ENCODE assay signal across 13 cellular contexts in the genomic region with DNA sequence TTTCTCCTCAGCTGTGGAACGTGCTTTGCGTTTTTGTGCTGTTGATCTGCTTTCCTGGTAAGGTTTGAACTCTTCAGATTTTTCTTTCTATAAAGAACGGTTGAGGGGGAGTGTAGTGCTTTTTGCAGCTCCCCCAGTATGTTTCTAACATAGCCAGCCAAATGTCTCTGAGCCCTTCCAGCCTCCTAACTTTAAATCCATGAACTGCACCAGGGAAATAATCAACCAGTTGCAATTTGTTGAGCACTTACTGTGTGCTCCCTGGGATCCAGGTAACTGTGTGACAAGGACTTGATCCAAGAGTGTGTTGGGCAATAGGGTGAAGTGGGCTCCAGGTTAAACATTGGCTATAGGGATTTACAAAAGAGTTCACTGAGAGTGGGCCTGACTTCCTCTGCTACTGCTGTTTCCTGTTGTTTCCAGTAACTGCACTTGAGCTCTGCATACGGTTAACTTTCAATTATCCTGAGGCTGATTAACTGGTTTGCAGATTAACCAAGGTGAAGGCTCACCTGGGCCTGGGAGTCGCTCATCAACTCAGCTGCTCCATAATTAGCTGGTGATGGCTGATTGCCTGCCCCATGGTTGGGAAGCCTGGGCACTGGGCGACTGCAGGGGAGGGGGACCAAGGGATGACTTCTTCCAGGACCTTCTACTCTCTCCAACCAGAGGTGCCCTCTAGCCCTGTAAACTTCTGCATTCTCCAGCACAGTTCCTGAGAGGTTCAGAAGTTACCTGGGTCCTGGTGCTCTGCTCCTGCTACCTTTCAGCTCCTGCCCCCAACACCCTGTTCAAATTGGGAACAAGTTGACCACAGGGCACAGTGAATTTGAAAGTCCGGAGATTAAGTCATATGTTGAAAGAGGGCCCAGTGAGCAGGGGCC. TPM values are rescaled to one million over a fixed set of nuclear protein-coding genes. Genes with fewer than 3 reads are reported as not detected.
DNase-seq lines count a peak whose midpoint lies in the region; ATAC-seq and TF ChIP-seq lines count a peak whose summit lies in the region.
"Had no signal": no experiment of that assay in that cellular context is flagged by ENCODE, and none has a peak within 500 bp of the region (broad histone marks: within the 10 kb centered on the region; RNA-seq: fewer than 3 reads in every experiment).

No MANE protein-coding gene starts in this region.

- peak; percentile 65 for DNase-seq in activated CD4-positive, alpha-beta T cell treated with anti-CD3 and anti-CD28 coated beads, Interleukin-2, amount 10 ng/mL, durations not matched to agents 24 days and 14 days
- no peak for DNase-seq in activated CD4-positive, alpha-beta T cell treated with anti-CD3 and anti-CD28 coated beads, Interleukin-2, amount 50 U/mL, for 1 hour
- DNase-seq in adrenal gland (no peak), tibial artery (no peak), SKM-1 treated with dmso at 0.1 percent for 144 hours (lab: John Stamatoyannopoulos, UW; ENCODE audit: unreplicated experiment) (no peak)
- no peak for DNase-seq in T-helper 2 cell treated with Interferon-gamma antibody and Interleukin-4, amounts not matched to agents 5 μg/mL and 100 μg/mL, for 36 hours (ENCODE audit: low spot score)
- DNase-seq: ACHN, DND-41, KBM-7, NCI-H2171, WERI-Rb-1 had no signal

- WGBS in adrenal gland, 4 donors: 80 to 92% (median 82%) methylated on average over 7 of the region's 7 CpGs
- WGBS in liver: 27% methylated on average over 7 of the region's 7 CpGs

- H3K9ac ChIP-seq in liver (ENCODE audit: low read depth in 1 of 2, low read length in 2 of 2): peak overlapping the region in 1 of 2 donors; percentile 87

- intact Hi-C loops in activated CD4-positive, alpha-beta T cell treated with anti-CD3 and anti-CD28 coated beads, Interleukin-2, amount 10 ng/mL, durations not matched to agents 24 days and 14 days (cut with micrococcal nuclease): no loop called here
- intact Hi-C loops in adrenal gland (cut with DNase I): no loop called here
- intact Hi-C loops in tibial artery (cut with DNase I; ENCODE audit: low total_unique reads): no loop called here

- H3K9me3 ChIP-seq in adrenal gland (replicated peaks in 1 of 3) (no peaks in the 10 kb centered on the region), liver (ENCODE audit: control insufficient read depth in 4 of 4, low read length in 3 of 4) (no peaks in the 10 kb centered on the region), tibial artery (no peaks in the 10 kb centered on the region)

- TF ChIP-seq CTCF in adrenal gland (IDR thresholded peaks at IDR 0.05) (no peak), liver (IDR thresholded peaks at IDR 0.05; ENCODE audit: low read depth, low read length, missing input control) (peak; percentile 50), tibial artery (IDR thresholded peaks at IDR 0.05) (no peak)

- peak overlapping the region; percentile 72 to 89 (median 78) for H3K27ac ChIP-seq in adrenal gland
- peak overlapping the region; percentile 90 to 96 for H3K27ac ChIP-seq in liver (ENCODE audit: low read depth in 1 of 2, low read length in 2 of 2)
- H3K27ac ChIP-seq in tibial artery: peak overlapping the region; percentile 83 to 88
- H3K27ac ChIP-seq: WERI-Rb-1 had no signal

- H3K27ac Mint-ChIP-seq in activated CD4-positive, alpha-beta T cell treated with anti-CD3 and anti-CD28 coated beads, Interleukin-2, amount 10 ng/mL, durations not matched to agents 24 days and 14 days: no peak overlapping the region
- H3K27ac Mint-ChIP-seq in T-helper 2 cell treated with Interferon-gamma antibody and Interleukin-4, amounts not matched to agents 5 μg/mL and 100 μg/mL, for 36 hours: no peak overlapping the region

- H3K4me1 ChIP-seq in adrenal gland (replicated peaks in 1 of 2) (peaks cover 41 to 66% of the 10 kb centered on the region in 2 donors), liver (ENCODE audit: control insufficient read depth in 4 of 4, insufficient read depth in 4 of 4, low read length in 3 of 4) (peaks cover 17 to 71% (median 55%) of the 10 kb centered on the region in 4 donors), tibial artery (peaks cover 15 to 91% (median 61%) of the 10 kb centered on the region in 4 donors)

- peaks cover 9% of the 10 kb centered on the region for H3K9me3 Mint-ChIP-seq in activated CD4-positive, alpha-beta T cell treated with anti-CD3 and anti-CD28 coated beads, Interleukin-2, amount 10 ng/mL, durations not matched to agents 24 days and 14 days
- no peaks in the 10 kb centered on the region for H3K9me3 Mint-ChIP-seq in T-helper 2 cell treated with Interferon-gamma antibody and Interleukin-4, amounts not matched to agents 5 μg/mL and 100 μg/mL, for 36 hours

- H3K4me3 Mint-ChIP-seq in activated CD4-positive, alpha-beta T cell treated with anti-CD3 and anti-CD28 coated beads, Interleukin-2, amount 10 ng/mL, durations not matched to agents 24 days and 14 days: no peak overlapping the region
- no peak overlapping the region for H3K4me3 Mint-ChIP-seq in T-helper 2 cell treated with Interferon-gamma antibody and Interleukin-4, amounts not matched to agents 5 μg/mL and 100 μg/mL, for 36 hours

- peaks cover 11% of the 10 kb centered on the region for H3K27me3 Mint-ChIP-seq in activated CD4-positive, alpha-beta T cell treated with anti-CD3 and anti-CD28 coated beads, Interleukin-2, amount 10 ng/mL, durations not matched to agents 24 days and 14 days
- peaks cover 16% of the 10 kb centered on the region for H3K27me3 Mint-ChIP-seq in T-helper 2 cell treated with Interferon-gamma antibody and Interleukin-4, amounts not matched to agents 5 μg/mL and 100 μg/mL, for 36 hours (ENCODE audit: low read depth)

- ATAC-seq in GM18870 (IDR thresholded peaks at IDR 0.05; ENCODE audit: unreplicated experiment): no peak

- H3K4me1 Mint-ChIP-seq in activated CD4-positive, alpha-beta T cell treated with anti-CD3 and anti-CD28 coated beads, Interleukin-2, amount 10 ng/mL, durations not matched to agents 24 days and 14 days: peaks cover 16% of the 10 kb centered on the region
- peaks cover 14% of the 10 kb centered on the region for H3K4me1 Mint-ChIP-seq in T-helper 2 cell treated with Interferon-gamma antibody and Interleukin-4, amounts not matched to agents 5 μg/mL and 100 μg/mL, for 36 hours (ENCODE audit: low read depth)

- peak; percentile 48 to 60 for TF ChIP-seq RAD21 in liver (IDR thresholded peaks at IDR 0.05)

- H3K4me3 ChIP-seq in adrenal gland (no peak overlapping the region), liver (ENCODE audit: low read depth in 1 of 3, low read length in 3 of 3) (peak overlapping the region in 1 of 3 donors; percentile 28), tibial artery (no peak overlapping the region)

- H3K36me3 ChIP-seq in adrenal gland (replicated peaks in 1 of 2) (no peaks in the 10 kb centered on the region), liver (ENCODE audit: control insufficient read depth in 4 of 4, insufficient read depth in 3 of 4, low read depth in 1 of 4, low read length in 3 of 4) (peaks cover 0 to 9% (median 3%) of the 10 kb centered on the region in 4 donors), tibial artery (no peaks in the 10 kb centered on the region)
- H3K36me3 ChIP-seq: WERI-Rb-1 had no signal

- TF ChIP-seq POLR2A in adrenal gland (IDR thresholded peaks at IDR 0.05): no peak

- H3K27me3 ChIP-seq in adrenal gland (no peaks in the 10 kb centered on the region), liver (ENCODE audit: control insufficient read depth in 4 of 4, insufficient read depth in 4 of 4, low read length in 3 of 4) (no peaks in the 10 kb centered on the region), tibial artery (no peaks in the 10 kb centered on the region)

- no peaks in the 10 kb centered on the region for H3K36me3 Mint-ChIP-seq in activated CD4-positive, alpha-beta T cell treated with anti-CD3 and anti-CD28 coated beads, Interleukin-2, amount 10 ng/mL, durations not matched to agents 24 days and 14 days (ENCODE audit: low read depth)
- peaks cover 2% of the 10 kb centered on the region for H3K36me3 Mint-ChIP-seq in T-helper 2 cell treated with Interferon-gamma antibody and Interleukin-4, amounts not matched to agents 5 μg/mL and 100 μg/mL, for 36 hours (ENCODE audit: low read depth)

TF ChIP-seq in liver, 16 proteins besides CTCF, POLR2A, EP300 and RAD21 (continues in another document):
- TF ChIP-seq, protein P1, sequence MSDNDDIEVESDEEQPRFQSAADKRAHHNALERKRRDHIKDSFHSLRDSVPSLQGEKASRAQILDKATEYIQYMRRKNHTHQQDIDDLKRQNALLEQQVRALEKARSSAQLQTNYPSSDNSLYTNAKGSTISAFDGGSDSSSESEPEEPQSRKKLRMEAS (IDR thresholded peaks at IDR 0.05): peak; percentile 93
- TF ChIP-seq RXRA (IDR thresholded peaks at IDR 0.05) (peak; percentile 93 to 97), FOXA1 (IDR thresholded peaks at IDR 0.05) (peak; percentile 67), TAF1 (conservative IDR thresholded peaks at IDR 0.05) (peak; percentile 33), JUND (IDR thresholded peaks at IDR 0.05) (peak; percentile 49 to 83), HNF4A (conservative IDR thresholded peaks at IDR 0.05) (peak; percentile 80), GABPA (IDR thresholded peaks at IDR 0.05 in 1 of 2, conservative IDR thresholded peaks at IDR 0.05 in 1 of 2) (peak in 1 of 2 donors; percentile 56)

RNA-seq across cellular contexts. Expression of a gene that starts 19.5 kb away (rescaled TPM):
- 0.92 and 1.3 TPM in 2 replicates for total RNA-seq in activated CD4-positive, alpha-beta T cell treated with anti-CD3 and anti-CD28 coated beads, Interleukin-2, amount 10 ng/mL, durations not matched to agents 24 days and 14 days
- 10 to 100 TPM; 15.0 to 74.3 (median 34.3) TPM for total RNA-seq in adrenal gland
- 10 to 100 TPM in 1 of 3 donors, 1 to 10 TPM in 2; 8.8 to 15.0 (median 9.7) TPM for polyA plus RNA-seq in adrenal gland
- total RNA-seq in liver: 10 to 100 TPM in 1 of 2 donors, 1 to 10 TPM in 1; 8.0 to 59.3 TPM
- polyA plus RNA-seq in liver: 10 to 100 TPM; 23.5 to 25.7 TPM
